Comparison of ENCODE assay signal across 1 cellular context in genomic region chrX:11628399-11628798, GRCh38.
TF ChIP-seq lines count a peak whose summit lies in the region.

No MANE protein-coding gene starts in this region.

TF ChIP-seq in GM12878, 131 proteins besides CTCF, POLR2A, EP300 and RAD21:
- TF ChIP-seq ZBTB40 (IDR thresholded peaks at IDR 0.05; ENCODE audit: borderline replicate concordance) = no peak
- no peak for TF ChIP-seq MYC (IDR thresholded peaks at IDR 0.05; ENCODE audit: insufficient read depth, insufficient read length, insufficient replicate concordance, low read length, severe bottlenecking)
- no peak for TF ChIP-seq MEF2B (IDR thresholded peaks at IDR 0.05; ENCODE audit: partially characterized antibody, poor library complexity, severe bottlenecking)
- no peak for TF ChIP-seq PBX3 (IDR thresholded peaks at IDR 0.05; ENCODE audit: insufficient replicate concordance, low read depth, low read length)
- TF ChIP-seq SUZ12 (IDR thresholded peaks at IDR 0.05; ENCODE audit: unreplicated experiment) = no peak
- TF ChIP-seq, protein P1, sequence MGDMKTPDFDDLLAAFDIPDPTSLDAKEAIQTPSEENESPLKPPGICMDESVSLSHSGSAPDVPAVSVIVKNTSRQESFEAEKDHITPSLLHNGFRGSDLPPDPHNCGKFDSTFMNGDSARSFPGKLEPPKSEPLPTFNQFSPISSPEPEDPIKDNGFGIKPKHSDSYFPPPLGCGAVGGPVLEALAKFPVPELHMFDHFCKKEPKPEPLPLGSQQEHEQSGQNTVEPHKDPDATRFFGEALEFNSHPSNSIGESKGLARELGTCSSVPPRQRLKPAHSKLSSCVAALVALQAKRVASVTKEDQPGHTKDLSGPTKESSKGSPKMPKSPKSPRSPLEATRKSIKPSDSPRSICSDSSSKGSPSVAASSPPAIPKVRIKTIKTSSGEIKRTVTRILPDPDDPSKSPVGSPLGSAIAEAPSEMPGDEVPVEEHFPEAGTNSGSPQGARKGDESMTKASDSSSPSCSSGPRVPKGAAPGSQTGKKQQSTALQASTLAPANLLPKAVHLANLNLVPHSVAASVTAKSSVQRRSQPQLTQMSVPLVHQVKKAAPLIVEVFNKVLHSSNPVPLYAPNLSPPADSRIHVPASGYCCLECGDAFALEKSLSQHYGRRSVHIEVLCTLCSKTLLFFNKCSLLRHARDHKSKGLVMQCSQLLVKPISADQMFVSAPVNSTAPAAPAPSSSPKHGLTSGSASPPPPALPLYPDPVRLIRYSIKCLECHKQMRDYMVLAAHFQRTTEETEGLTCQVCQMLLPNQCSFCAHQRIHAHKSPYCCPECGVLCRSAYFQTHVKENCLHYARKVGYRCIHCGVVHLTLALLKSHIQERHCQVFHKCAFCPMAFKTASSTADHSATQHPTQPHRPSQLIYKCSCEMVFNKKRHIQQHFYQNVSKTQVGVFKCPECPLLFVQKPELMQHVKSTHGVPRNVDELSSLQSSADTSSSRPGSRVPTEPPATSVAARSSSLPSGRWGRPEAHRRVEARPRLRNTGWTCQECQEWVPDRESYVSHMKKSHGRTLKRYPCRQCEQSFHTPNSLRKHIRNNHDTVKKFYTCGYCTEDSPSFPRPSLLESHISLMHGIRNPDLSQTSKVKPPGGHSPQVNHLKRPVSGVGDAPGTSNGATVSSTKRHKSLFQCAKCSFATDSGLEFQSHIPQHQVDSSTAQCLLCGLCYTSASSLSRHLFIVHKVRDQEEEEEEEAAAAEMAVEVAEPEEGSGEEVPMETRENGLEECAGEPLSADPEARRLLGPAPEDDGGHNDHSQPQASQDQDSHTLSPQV (IDR thresholded peaks at IDR 0.05) = no peak
- no peak for TF ChIP-seq FOXK2 (IDR thresholded peaks at IDR 0.05)
- TF ChIP-seq, protein P2, sequence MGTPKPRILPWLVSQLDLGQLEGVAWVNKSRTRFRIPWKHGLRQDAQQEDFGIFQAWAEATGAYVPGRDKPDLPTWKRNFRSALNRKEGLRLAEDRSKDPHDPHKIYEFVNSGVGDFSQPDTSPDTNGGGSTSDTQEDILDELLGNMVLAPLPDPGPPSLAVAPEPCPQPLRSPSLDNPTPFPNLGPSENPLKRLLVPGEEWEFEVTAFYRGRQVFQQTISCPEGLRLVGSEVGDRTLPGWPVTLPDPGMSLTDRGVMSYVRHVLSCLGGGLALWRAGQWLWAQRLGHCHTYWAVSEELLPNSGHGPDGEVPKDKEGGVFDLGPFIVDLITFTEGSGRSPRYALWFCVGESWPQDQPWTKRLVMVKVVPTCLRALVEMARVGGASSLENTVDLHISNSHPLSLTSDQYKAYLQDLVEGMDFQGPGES (IDR thresholded peaks at IDR 0.05) = no peak
- TF ChIP-seq MTA3 (IDR thresholded peaks at IDR 0.05; ENCODE audit: borderline replicate concordance, low read length) = no peak
- no peak for TF ChIP-seq E2F4 (IDR thresholded peaks at IDR 0.05; ENCODE audit: low read depth, low read length)
- no peak for TF ChIP-seq NFIC (IDR thresholded peaks at IDR 0.05; ENCODE audit: low read depth, low read length)
- no peak for TF ChIP-seq CBFB (IDR thresholded peaks at IDR 0.05; ENCODE audit: low read depth)
- no peak for TF ChIP-seq IKZF2 (IDR thresholded peaks at IDR 0.05)
- TF ChIP-seq DPF2 (IDR thresholded peaks at IDR 0.05) = no peak
- TF ChIP-seq HCFC1 (IDR thresholded peaks at IDR 0.05; ENCODE audit: low read length) = no peak
